17 cellular contexts compared by ENCODE assay signal in genomic region chr9:83572524-83572923, GRCh38. TPM values are rescaled to one million over a fixed set of nuclear protein-coding genes. Genes with fewer than 3 reads are reported as not detected.
DNase-seq lines count a peak whose midpoint lies in the region; TF ChIP-seq lines count a peak whose summit lies in the region.
"Had no signal": no experiment of that assay in that cellular context is flagged by ENCODE, and none has a peak within 500 bp of the region (broad histone marks: within the 10 kb centered on the region; RNA-seq: fewer than 3 reads in every experiment).

No MANE protein-coding gene starts in this region.

- POLR2A ChIA-PET in MCF 10A (lab: Yijun Ruan, JAX): no interaction called here

- H3K4me1 Mint-ChIP-seq in MCF 10A (ENCODE audit: insufficient read depth, unreplicated experiment): no peaks in the 10 kb centered on the region
- H3K4me1 Mint-ChIP-seq: activated naive CD8-positive, alpha-beta T cell treated with anti-CD3 and anti-CD28 coated beads, Interleukin-2, amount 50 U/mL, for 24 hours had no signal

- H3K4me3 Mint-ChIP-seq in MCF 10A (ENCODE audit: unreplicated experiment): no peak overlapping the region
- H3K4me3 Mint-ChIP-seq: activated naive CD8-positive, alpha-beta T cell treated with anti-CD3 and anti-CD28 coated beads, Interleukin-2, amount 50 U/mL, for 24 hours; HFFc6 had no signal

- TF ChIP-seq CTCF in MCF 10A (IDR thresholded peaks at IDR 0.05; ENCODE audit: unreplicated experiment): no peak
- no peak for TF ChIP-seq CTCF in breast epithelium (IDR thresholded peaks at IDR 0.05)
- no peak for TF ChIP-seq CTCF in left ventricle myocardium inferior (IDR thresholded peaks at IDR 0.05; ENCODE audit: borderline replicate concordance)

- BruUV-seq in MCF 10A (replicated peaks; lab: Mats Ljungman, UMichigan): no TSS peak

- H3K9me3 ChIP-seq in breast epithelium (no peaks in the 10 kb centered on the region), adipocyte (ENCODE audit: control insufficient read depth, low read length) (no peaks in the 10 kb centered on the region), left ventricle myocardium inferior (replicated peaks) (no peaks in the 10 kb centered on the region)
- H3K9me3 ChIP-seq: A549, mucosa of descending colon, tibial artery had no signal

- H3K9me3 Mint-ChIP-seq in MCF 10A (ENCODE audit: unreplicated experiment): no peaks in the 10 kb centered on the region

- H3K27me3 Mint-ChIP-seq in MCF 10A (ENCODE audit: insufficient read depth, unreplicated experiment): no peaks in the 10 kb centered on the region
- H3K27me3 Mint-ChIP-seq: activated naive CD8-positive, alpha-beta T cell treated with anti-CD3 and anti-CD28 coated beads, Interleukin-2, amount 50 U/mL, for 24 hours had no signal

- H3K4me3 ChIP-seq in breast epithelium (no peak overlapping the region), adipocyte (ENCODE audit: low read length) (no peak overlapping the region), left ventricle myocardium inferior (no peak overlapping the region)
- H3K4me3 ChIP-seq: A549, mucosa of descending colon, tibial artery had no signal

- H3K9ac ChIP-seq in adipocyte (ENCODE audit: low read length): peak overlapping the region; percentile 7

- H3K27ac ChIP-seq in breast epithelium (no peak overlapping the region), left ventricle myocardium inferior (replicated peaks) (peak overlapping the region; percentile 41)
- H3K27ac ChIP-seq: A549, VCaP had no signal

- peak; percentile 30 for DNase-seq in MCF 10A (ENCODE audit: unreplicated experiment)
- DNase-seq in breast epithelium (ENCODE audit: low spot score in 2 of 2): no peak
- DNase-seq in adipocyte (ENCODE audit: low read depth): peak; percentile 68
- DNase-seq in left ventricle myocardium inferior: no peak
- DNase-seq in stromal cell of bone marrow (ENCODE audit: low read depth): peak; percentile 76
- DNase-seq in GM19240 (ENCODE audit: insufficient read length, low spot score): no peak
- DNase-seq in NCI-H345 treated with DMSO at 0.1 percent for 48 hours (lab: John Stamatoyannopoulos, UW; ENCODE audit: unreplicated experiment): no peak
- DNase-seq in stimulated activated CD4-positive, alpha-beta T cell treated with anti-CD3 and anti-CD28 coated beads, Interleukin-2, amount 100 ng/mL, for 48 hours: no peak
- DNase-seq: activated CD8-positive, alpha-beta memory T cell treated with anti-CD3 and anti-CD28 coated beads, Interleukin-2, amount 50 U/mL, for 48 hours; activated naive CD8-positive, alpha-beta T cell treated with anti-CD3 and anti-CD28 coated beads, Interleukin-2, amount 50 U/mL, for 24 hours; HFFc6; MM.1S; mucosa of descending colon; retina had no signal

- no peak for TF ChIP-seq POLR2A in breast epithelium (IDR thresholded peaks at IDR 0.05)

- no peaks in the 10 kb centered on the region for H3K4me1 ChIP-seq in breast epithelium
- peaks cover 26% of the 10 kb centered on the region for H3K4me1 ChIP-seq in adipocyte (ENCODE audit: control insufficient read depth, insufficient read depth, low read length)
- peaks cover 21% of the 10 kb centered on the region for H3K4me1 ChIP-seq in left ventricle myocardium inferior
- H3K4me1 ChIP-seq: A549 had no signal

- no peak overlapping the region for H3K27ac Mint-ChIP-seq in MCF 10A (ENCODE audit: low read depth, unreplicated experiment)
- H3K27ac Mint-ChIP-seq: activated naive CD8-positive, alpha-beta T cell treated with anti-CD3 and anti-CD28 coated beads, Interleukin-2, amount 50 U/mL, for 24 hours; HFFc6 had no signal

- H3K36me3 ChIP-seq in breast epithelium (no peaks in the 10 kb centered on the region), adipocyte (ENCODE audit: control insufficient read depth, insufficient read depth, low read length, severe bottlenecking) (no peaks in the 10 kb centered on the region), left ventricle myocardium inferior (no peaks in the 10 kb centered on the region)
- H3K36me3 ChIP-seq: tibial artery had no signal

- H3K36me3 Mint-ChIP-seq in MCF 10A (ENCODE audit: insufficient read depth, unreplicated experiment): no peaks in the 10 kb centered on the region

- intact Hi-C loops in MCF 10A (cut with micrococcal nuclease): no loop called here
- intact Hi-C loops in breast epithelium (cut with DNase I; ENCODE audit: low total_unique reads): no loop called here
- intact Hi-C loops in left ventricle myocardium inferior (cut with micrococcal nuclease): no loop called here

- H3K27me3 ChIP-seq in breast epithelium (no peaks in the 10 kb centered on the region), adipocyte (replicated peaks; ENCODE audit: control insufficient read depth, insufficient read depth, low read length) (peaks cover 8% of the 10 kb centered on the region), left ventricle myocardium inferior (ENCODE audit: low read depth) (no peaks in the 10 kb centered on the region)
- H3K27me3 ChIP-seq: tibial artery had no signal

- CTCF ChIA-PET in MCF 10A (lab: Yijun Ruan, JAX): no interaction called here

RNA-seq across cellular contexts. Expression of gene FRMD3, which starts 34.3 kb away (rescaled TPM):
- total RNA-seq in MCF 10A (2022) (0.17 and 0.28 TPM in 2 replicates), breast epithelium (10 to 100 TPM in 2 of 3 donors, 1 to 10 TPM in 1; 6.3 to 14.1 (median 14.1) TPM), left ventricle myocardium inferior (131 TPM)

RNA-seq across cellular contexts. Expression of gene IDNK, which starts 50.4 kb away (rescaled TPM):
- total RNA-seq in MCF 10A (2022): 10.9 and 19.7 TPM in 2 replicates
- 1 to 10 TPM; 4.9 to 9.0 (median 5.1) TPM for total RNA-seq in breast epithelium
- total RNA-seq in left ventricle myocardium inferior: 3.5 TPM

Comparison
In these comparisons a context has a peak if more than half of its experiments do, and no peak if none do; other contexts are left out.
1. DNase-seq: peak in MCF 10A (single experiment), adipocyte (single experiment) and stromal cell of bone marrow (single experiment); none in breast epithelium (0 of 2), left ventricle myocardium inferior (single experiment), GM19240 (single experiment), NCI-H345 treated with DMSO at 0.1 percent for 48 hours (single experiment) and stimulated activated CD4-positive, alpha-beta T cell treated with anti-CD3 and anti-CD28 coated beads, Interleukin-2, amount 100 ng/mL, for 48 hours (0 of 2).